Comparison of ENCODE assay signal across 28 cellular contexts in the genomic region with DNA sequence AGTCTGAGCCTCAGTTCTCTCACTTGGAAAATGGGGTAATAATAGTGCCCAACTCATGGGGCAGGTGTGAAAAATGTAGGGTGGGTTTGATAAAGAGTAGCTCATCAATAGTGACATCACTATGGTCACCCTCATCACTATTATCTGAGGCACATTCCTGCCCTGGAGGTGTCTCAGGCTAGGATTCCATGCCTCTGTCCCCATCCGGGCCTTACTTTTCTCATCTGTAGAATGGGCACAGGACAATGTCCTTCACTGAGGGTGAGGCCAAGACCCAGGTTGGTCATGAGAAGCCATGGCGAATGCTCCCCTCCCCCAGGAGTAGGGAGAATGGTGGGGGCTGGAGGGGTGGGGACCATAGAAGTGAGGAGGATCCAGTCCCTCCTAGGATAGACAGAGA. TPM values are rescaled to one million over a fixed set of nuclear protein-coding genes. Genes with fewer than 3 reads are reported as not detected.
DNase-seq lines count a peak whose midpoint lies in the region; ATAC-seq, FAIRE-seq and TF ChIP-seq lines count a peak whose summit lies in the region.
"Had no signal": no experiment of that assay in that cellular context is flagged by ENCODE, and none has a peak within 500 bp of the region (broad histone marks: within the 10 kb centered on the region; RNA-seq: fewer than 3 reads in every experiment).

No MANE protein-coding gene starts in this region.

- FAIRE-seq in K562 (lab: Jason Lieb, UNC) (no peak), HepG2 (lab: Jason Lieb, UNC) (no peak)
- FAIRE-seq: A549, GM12878, GM12892, GM18507 had no signal

- CTCF ChIA-PET in K562 (lab: Yijun Ruan, JAX; ENCODE audit: low intra/inter-chr PET ratio) (no interaction called here), HepG2 (lab: Yijun Ruan, JAX; ENCODE audit: low intra/inter-chr PET ratio, low total read pairs) (no interaction called here)

- no peaks in the 10 kb centered on the region for H3K9me1 ChIP-seq in K562 (ENCODE audit: control insufficient read depth, insufficient read depth, low read length)

- H3K79me2 ChIP-seq in K562 (ENCODE audit: control insufficient read depth, insufficient read depth, low read length): no peaks in the 10 kb centered on the region
- H3K79me2 ChIP-seq in HepG2 (ENCODE audit: insufficient read depth, low read length): no peaks in the 10 kb centered on the region
- no peaks in the 10 kb centered on the region for H3K79me2 ChIP-seq in trophoblast cell (ENCODE audit: control insufficient read depth, insufficient read depth, low read length, poor library complexity)

- H3K27me3 ChIP-seq in K562 (ENCODE audit: control insufficient read depth in 2 of 2, insufficient read depth in 2 of 2, low read length in 2 of 2): no peaks in the 10 kb centered on the region
- peaks cover 0 to 2% of the 10 kb centered on the region in 2 experiments; a peak in 1 of 5 replicates for H3K27me3 ChIP-seq in HepG2 (ENCODE audit: control insufficient read depth in 1 of 2, insufficient read depth in 2 of 2, low read length in 2 of 2)
- no peaks in the 10 kb centered on the region for H3K27me3 ChIP-seq in right lobe of liver
- no peaks in the 10 kb centered on the region for H3K27me3 ChIP-seq in trophoblast cell (ENCODE audit: insufficient read depth, low read length)
- no peaks in the 10 kb centered on the region for H3K27me3 ChIP-seq in psoas muscle (ENCODE audit: insufficient read depth in 3 of 3, low read length in 2 of 3)
- H3K27me3 ChIP-seq: BE2C, BLaER1 had no signal

- no peak overlapping the region for H4K8ac ChIP-seq in trophoblast cell (ENCODE audit: low read depth, low read length)

- TF ChIP-seq POLR2A in K562 (conservative IDR thresholded peaks at IDR 0.05) (no peak), HepG2 (IDR thresholded peaks at IDR 0.05; ENCODE audit: insufficient read depth in 1 of 2, low read depth in 2 of 2, low read length in 2 of 2) (no peak), right lobe of liver (IDR thresholded peaks at IDR 0.05) (no peak)

- no peaks in the 10 kb centered on the region for H3K36me3 ChIP-seq in K562 (ENCODE audit: control insufficient read depth, insufficient read depth, low read length)
- no peaks in the 10 kb centered on the region for H3K36me3 ChIP-seq in HepG2 (replicated peaks in 1 of 2; ENCODE audit: control insufficient read depth in 1 of 2, insufficient read depth in 2 of 2, low read length in 2 of 2)
- no peaks in the 10 kb centered on the region for H3K36me3 ChIP-seq in right lobe of liver
- no peaks in the 10 kb centered on the region for H3K36me3 ChIP-seq in trophoblast cell (ENCODE audit: control insufficient read depth in 1 of 2, insufficient read depth in 2 of 2, low read length in 2 of 2)
- H3K36me3 ChIP-seq in psoas muscle (ENCODE audit: insufficient read depth in 1 of 2, low read depth in 1 of 2): no peaks in the 10 kb centered on the region
- H3K36me3 ChIP-seq: BE2C, BLaER1 had no signal

- no peak overlapping the region for H2BK120ac ChIP-seq in trophoblast cell (ENCODE audit: insufficient read depth, low read length, poor library complexity)

- BruUV-seq in K562 (replicated peaks; lab: Mats Ljungman, UMichigan) (no TSS peak), HepG2 (replicated peaks; lab: Mats Ljungman, UMichigan) (no TSS peak)

- ATAC-seq in K562 (no peak), HepG2 (no peak), right lobe of liver (no peak), psoas muscle (no peak), HG02610 (IDR thresholded peaks at IDR 0.05; ENCODE audit: unreplicated experiment) (no peak)

- no peaks in the 10 kb centered on the region for H3K9me3 ChIP-seq in K562 (replicated peaks; ENCODE audit: control insufficient read depth, insufficient read depth, low read depth, low read length)
- no peaks in the 10 kb centered on the region for H3K9me3 ChIP-seq in HepG2 (ENCODE audit: low read length)
- H3K9me3 ChIP-seq in right lobe of liver: no peaks in the 10 kb centered on the region
- no peaks in the 10 kb centered on the region for H3K9me3 ChIP-seq in trophoblast cell (ENCODE audit: insufficient read depth, low read depth, low read length)
- no peaks in the 10 kb centered on the region for H3K9me3 ChIP-seq in psoas muscle
- H3K9me3 ChIP-seq: A549, BE2C, BLaER1 had no signal

- 33% methylated on average over 2 of the region's 2 CpGs for WGBS in K562 (ENCODE audit: insufficient coverage, low coverage, missing lambda C conversion rate)
- 83% methylated on average over 2 of the region's 2 CpGs for WGBS in HepG2 (ENCODE audit: low lambda C conversion rate)
- 100% methylated on average over 1 of the region's 2 CpGs for WGBS in right lobe of liver (ENCODE audit: insufficient coverage, low coverage, low lambda C conversion rate, missing lambda C conversion rate)
- WGBS in trophoblast cell (ENCODE audit: extremely low coverage, insufficient coverage, insufficient read length): no CpG with 5 or more reads among the region's 2 CpGs
- 96 to 97% (median 97%) methylated on average over 2 of the region's 2 CpGs for WGBS in psoas muscle, 3 donors

- H3K4me2 ChIP-seq in K562 (ENCODE audit: insufficient read depth, low read length) (no peak overlapping the region), HepG2 (ENCODE audit: low read depth, low read length) (no peak overlapping the region), trophoblast cell (ENCODE audit: low read length) (no peak overlapping the region)
- H3K4me2 ChIP-seq: A549, BLaER1 had no signal

- H3K79me1 ChIP-seq in trophoblast cell (ENCODE audit: low read length): no peaks in the 10 kb centered on the region

- intact Hi-C loops in K562 (cut with micrococcal nuclease): no loop called here
- intact Hi-C loops in HepG2 (cut with micrococcal nuclease; ENCODE audit: unreplicated experiment): no loop called here
- intact Hi-C loops in right lobe of liver (cut with DNase I): no loop called here
- intact Hi-C loops in psoas muscle (cut with DNase I): no loop called here

- H3K27ac ChIP-seq in K562 (ENCODE audit: extremely low read depth, low read depth, low read length) (no peak overlapping the region), HepG2 (ENCODE audit: extremely low read length, insufficient read depth, low read length) (no peak overlapping the region), right lobe of liver (peak overlapping the region; percentile 43 to 90 (median 81)), trophoblast cell (ENCODE audit: low read depth, low read length) (no peak overlapping the region), psoas muscle (no peak overlapping the region)
- H3K27ac ChIP-seq: 22Rv1, A549, BLaER1 had no signal

- no peak overlapping the region for H3K23ac ChIP-seq in trophoblast cell (ENCODE audit: low read length)

- H2BK5ac ChIP-seq in trophoblast cell (ENCODE audit: low read depth, low read length, poor library complexity): no peak overlapping the region

- H2AK5ac ChIP-seq in trophoblast cell (ENCODE audit: low read length): no peak overlapping the region

- H2BK12ac ChIP-seq in trophoblast cell (ENCODE audit: low read length): no peak overlapping the region

- H2AFZ ChIP-seq in K562 (ENCODE audit: low read depth, low read length) (no peak overlapping the region), HepG2 (ENCODE audit: low read length) (no peak overlapping the region), trophoblast cell (ENCODE audit: insufficient read depth, low read length, poor library complexity) (no peak overlapping the region)

- TF ChIP-seq CTCF in K562 (IDR thresholded peaks at IDR 0.05 in 2 of 3, conservative IDR thresholded peaks at IDR 0.05 in 1 of 3; ENCODE audit: insufficient read depth in 2 of 3, low read depth in 1 of 3, low read length in 3 of 3): no peak
- no peak for TF ChIP-seq CTCF in HepG2 (CRISPR knock-in tag; IDR thresholded peaks at IDR 0.05)
- no peak for TF ChIP-seq CTCF in right lobe of liver (IDR thresholded peaks at IDR 0.05)
- TF ChIP-seq CTCF in psoas muscle (IDR thresholded peaks at IDR 0.05): no peak

- H3K4me3 ChIP-seq in K562 (no peak overlapping the region), HepG2 (replicated peaks in 1 of 3; ENCODE audit: insufficient read depth in 1 of 3, low read depth in 2 of 3, low read length in 3 of 3) (no peak overlapping the region), right lobe of liver (no peak overlapping the region), trophoblast cell (ENCODE audit: low read depth, low read length) (no peak overlapping the region), psoas muscle (no peak overlapping the region)
- H3K4me3 ChIP-seq: A549, BLaER1, GM12878 had no signal

- H3K4me1 ChIP-seq in K562 (replicated peaks in 1 of 2; ENCODE audit: control insufficient read depth in 2 of 2, insufficient read depth in 2 of 2, low read length in 2 of 2) (peaks cover 0 to 20% of the 10 kb centered on the region in 2 experiments; a peak in 3 of 5 replicates), HepG2 (ENCODE audit: insufficient read depth, low read length) (peaks cover 45% of the 10 kb centered on the region), right lobe of liver (peaks cover 0 to 43% (median 20%) of the 10 kb centered on the region in 4 donors), trophoblast cell (ENCODE audit: control insufficient read depth in 1 of 2, insufficient read depth in 2 of 2, low read length in 2 of 2) (peaks cover 8 to 12% of the 10 kb centered on the region in 2 experiments), psoas muscle (no peaks in the 10 kb centered on the region)
- H3K4me1 ChIP-seq: A549, BE2C had no signal

- no peak overlapping the region for H3K18ac ChIP-seq in trophoblast cell (ENCODE audit: low read length)

- no peak for TF ChIP-seq EP300 in K562 (IDR thresholded peaks at IDR 0.05; ENCODE audit: low read length)
- no peak for TF ChIP-seq EP300 in HepG2 (IDR thresholded peaks at IDR 0.05; ENCODE audit: low read depth in 2 of 2, low read length in 2 of 2)
- no peak for TF ChIP-seq EP300 in HepG2 (CRISPR knock-in tag; IDR thresholded peaks at IDR 0.05; ENCODE audit: borderline replicate concordance)

- TF ChIP-seq RAD21 in K562 (CRISPR knock-in tag; conservative IDR thresholded peaks at IDR 0.05 in 1 of 2, IDR thresholded peaks at IDR 0.05 in 1 of 2) (no peak), HepG2 (CRISPR knock-in tag; IDR thresholded peaks at IDR 0.05) (no peak)

- no peak for DNase-seq in K562 (ENCODE audit: extremely low read depth in 1 of 4, low spot score in 3 of 4)
- DNase-seq in HepG2 (ENCODE audit: low spot score): no peak
- DNase-seq in right lobe of liver: no peak
- peak; percentile 35 to 72 for DNase-seq in trophoblast cell
- no peak for DNase-seq in psoas muscle
- DNase-seq in activated CD4-positive, alpha-beta T cell treated with anti-CD3 and anti-CD28 coated beads for 4 hours: no peak
- DNase-seq: BE2C; C1 segment of cervical spinal cord; CD4-positive, alpha-beta memory T cell; CD4-positive, CD25-positive, alpha-beta regulatory T cell; CD8-positive, alpha-beta memory T cell; COR-L47; DMS 273 treated with DMSO at 0.1 percent for 48 hours; DMS153; DMS53; DMS79; DND-41; EL; GDM1 had no signal

- no peak overlapping the region for H3K4ac ChIP-seq in trophoblast cell (ENCODE audit: low read depth, low read length)

- no peak overlapping the region for H4K12ac ChIP-seq in trophoblast cell (ENCODE audit: low read depth, low read length)

- H3K9ac ChIP-seq in K562 (ENCODE audit: insufficient read depth in 1 of 2, low read depth in 2 of 2, low read length in 2 of 2) (no peak overlapping the region), HepG2 (ENCODE audit: insufficient read depth, low read depth, low read length) (no peak overlapping the region), trophoblast cell (ENCODE audit: low read length) (no peak overlapping the region)
- H3K9ac ChIP-seq: BLaER1 had no signal

- in situ Hi-C loops in K562 (cut with MboI) (no loop called here), HepG2 (cut with HindIII; ENCODE audit: extremely low pct_ligation_motif_present, low pct_unique_long_range_greater_than_20kb) (no loop called here)

- POLR2A ChIA-PET in K562 (lab: Yijun Ruan, JAX) (no interaction called here), HepG2 (lab: Yijun Ruan, JAX) (no interaction called here)

- H3K14ac ChIP-seq in trophoblast cell (ENCODE audit: low read length): no peak overlapping the region

- no peak overlapping the region for H4K91ac ChIP-seq in trophoblast cell (ENCODE audit: low read depth, low read length)

- H4K20me1 ChIP-seq in K562 (replicated peaks; ENCODE audit: control insufficient read depth, insufficient read depth, low read length) (peaks cover 4% of the 10 kb centered on the region; the same call in 1 of the 2 replicates), HepG2 (ENCODE audit: insufficient read depth, low read length) (no peaks in the 10 kb centered on the region; the same call in 1 of the 2 replicates)
- H4K20me1 ChIP-seq: BLaER1 had no signal

RNA-seq across cellular contexts. Expression of a gene that starts 30.5 kb away (rescaled TPM):
- total RNA-seq in K562 (2011; cell fraction: chromatin; rRNA removed; ENCODE audit: low replicate concordance): 2.5 and 4.5 TPM in 2 replicates
- 3.2 TPM in 2 replicates for total RNA-seq in K562 (2011; cell fraction: nucleolus; rRNA removed)
- 1.9 and 2.8 TPM in 2 replicates for total RNA-seq in K562 (2011; cell fraction: nucleoplasm; rRNA removed)
- total RNA-seq in K562 (2014; rRNA removed) (0.04 and 0.05 TPM in 2 replicates), K562 (2014; rRNA removed; fragmentation: Illumina TruSeq; extraction: Trizol) (0.10 and 0.11 TPM in 2 replicates), K562 (2015; rRNA removed; fragmentation: Illumina TruSeq; extraction: Trizol) (0.07 TPM in 1 of 2 replicates, not detected in the other), K562 (2021) (0.18 and 0.47 TPM in 2 replicates), HepG2 (2016; rRNA removed; fragmentation: Illumina TruSeq; extraction: Trizol) (0.07 and 0.18 TPM in 2 replicates), right lobe of liver (1 to 10 TPM in 4 of 6 experiments, under 1 TPM in 2; 0.19 to 6.2 (median 1.5) TPM), psoas muscle (under 1 TPM; 0.15 to 0.76 (median 0.44) TPM)
- polyA plus RNA-seq in K562 (2011; rRNA removed) (0.88 and 1.1 TPM in 2 replicates), K562 (2014; fragmentation: Illumina TruSeq; extraction: Trizol) (0.39 and 0.40 TPM in 2 replicates), K562 (2014; fragmentation: Nextera tagmentation; extraction: Ambion mirVana) (under 1 TPM in 1 of 2 experiments, not detected in 1; 0.11 TPM), K562 (2014; rRNA removed) (0.19 and 1.1 TPM in 2 replicates), HepG2 (2011; rRNA removed) (0.20 and 0.35 TPM in 2 replicates), psoas muscle (under 1 TPM; 0.10 to 0.44 (median 0.17) TPM)
- polyA plus RNA-seq in K562 (2011; cell fraction: cytosol; rRNA removed): 0.91 and 1.2 TPM in 2 replicates
- 4.6 and 6.4 TPM in 2 replicates for polyA plus RNA-seq in K562 (2011; cell fraction: nucleus; rRNA removed)
- 0.36 and 0.96 TPM in 2 replicates for polyA plus RNA-seq in K562 (2012)
- polyA minus RNA-seq in K562 (2011; rRNA and poly(A)+ RNA removed): 0.27 and 0.32 TPM in 2 replicates
- 0.46 and 0.67 TPM in 2 replicates for polyA minus RNA-seq in K562 (2011; cell fraction: cytosol; rRNA and poly(A)+ RNA removed)
- 0.89 and 1.2 TPM in 2 replicates for polyA minus RNA-seq in K562 (2011; cell fraction: nucleus; rRNA and poly(A)+ RNA removed)
- not detected in 2 replicates for total RNA-seq in HepG2 (2016; cell fraction: cytosol; rRNA removed; fragmentation: Illumina TruSeq; extraction: Trizol; ENCODE audit: low read depth)
- total RNA-seq in HepG2 (2016; cell fraction: insoluble cytoplasmic fraction; rRNA removed; fragmentation: Illumina TruSeq; extraction: Trizol): 0.11 TPM in 1 of 2 replicates, not detected in the other
- total RNA-seq in HepG2 (2016; cell fraction: membrane; rRNA removed; fragmentation: Illumina TruSeq; extraction: Trizol): not detected in 2 replicates
- not detected in 2 replicates for total RNA-seq in HepG2 (2016; cell fraction: nucleus; rRNA removed; fragmentation: Illumina TruSeq; extraction: Trizol)
- 0.01 and 0.04 TPM in 2 replicates for polyA plus RNA-seq in HepG2 (2011; cell fraction: cytosol; rRNA removed)
- polyA plus RNA-seq in HepG2 (2011; cell fraction: nucleus; rRNA removed): 2.3 and 2.8 TPM in 2 replicates
- polyA plus RNA-seq in HepG2 (2012): 0.23 and 0.32 TPM in 2 replicates
- not detected in 2 replicates for polyA plus RNA-seq in HepG2 (2016; cell fraction: cytosol; fragmentation: Illumina TruSeq; extraction: Trizol; ENCODE audit: low read depth)
- not detected in 2 replicates for polyA plus RNA-seq in HepG2 (2016; cell fraction: insoluble cytoplasmic fraction; fragmentation: Illumina TruSeq; extraction: Trizol; ENCODE audit: low read depth)
- not detected in 2 replicates for polyA plus RNA-seq in HepG2 (2016; cell fraction: membrane; fragmentation: Illumina TruSeq; extraction: Trizol; ENCODE audit: low read depth)
- polyA plus RNA-seq in HepG2 (2016; cell fraction: nucleus; fragmentation: Illumina TruSeq; extraction: Trizol; ENCODE audit: insufficient read depth, low read depth): 0.56 and 0.60 TPM in 2 replicates
- polyA minus RNA-seq in HepG2 (2011; rRNA and poly(A)+ RNA removed; ENCODE audit: low replicate concordance): 0.02 and 0.28 TPM in 2 replicates
- polyA minus RNA-seq in HepG2 (2011; cell fraction: cytosol; rRNA and poly(A)+ RNA removed): not detected in 2 replicates
- polyA minus RNA-seq in HepG2 (2011; cell fraction: nucleus; rRNA and poly(A)+ RNA removed): 0.52 and 0.75 TPM in 2 replicates
- polyA plus RNA-seq in trophoblast cell (2013): 0.43 and 0.56 TPM in 2 replicates
- total RNA-seq: Daoy, G401 had no signal

RNA-seq across cellular contexts. Expression of a gene that starts 44.5 kb away (rescaled TPM):
- 13.7 and 27.0 TPM in 2 replicates for total RNA-seq in K562 (2011; cell fraction: chromatin; rRNA removed; ENCODE audit: low replicate concordance)
- 25.8 and 27.0 TPM in 2 replicates for total RNA-seq in K562 (2011; cell fraction: nucleolus; rRNA removed)
- total RNA-seq in K562 (2011; cell fraction: nucleoplasm; rRNA removed): 21.0 and 29.0 TPM in 2 replicates
- total RNA-seq in K562 (2014; rRNA removed): 49.2 and 63.0 TPM in 2 replicates
- 34.6 and 37.5 TPM in 2 replicates for total RNA-seq in K562 (2014; rRNA removed; fragmentation: Illumina TruSeq; extraction: Trizol)
- 46.6 and 47.4 TPM in 2 replicates for total RNA-seq in K562 (2015; rRNA removed; fragmentation: Illumina TruSeq; extraction: Trizol)
- total RNA-seq in K562 (2021): 70.0 and 73.8 TPM in 2 replicates
- 51.7 and 52.6 TPM in 2 replicates for polyA plus RNA-seq in K562 (2011; rRNA removed)
- polyA plus RNA-seq in K562 (2011; cell fraction: cytosol; rRNA removed): 72.8 and 75.5 TPM in 2 replicates
- polyA plus RNA-seq in K562 (2011; cell fraction: nucleus; rRNA removed): 25.7 and 27.6 TPM in 2 replicates
- polyA plus RNA-seq in K562 (2012): 30.7 and 36.5 TPM in 2 replicates
- 47.2 and 52.2 TPM in 2 replicates for polyA plus RNA-seq in K562 (2014; fragmentation: Illumina TruSeq; extraction: Trizol)
- 10 to 100 TPM; 11.4 to 18.0 TPM for polyA plus RNA-seq in K562 (2014; fragmentation: Nextera tagmentation; extraction: Ambion mirVana)
- 38.4 and 48.0 TPM in 2 replicates for polyA plus RNA-seq in K562 (2014; rRNA removed)
- 59.1 and 79.4 TPM in 2 replicates for polyA minus RNA-seq in K562 (2011; rRNA and poly(A)+ RNA removed)
- polyA minus RNA-seq in K562 (2011; cell fraction: cytosol; rRNA and poly(A)+ RNA removed): 74.9 and 81.0 TPM in 2 replicates
- 12.4 and 19.2 TPM in 2 replicates for polyA minus RNA-seq in K562 (2011; cell fraction: nucleus; rRNA and poly(A)+ RNA removed)
- total RNA-seq in HepG2 (2016; rRNA removed; fragmentation: Illumina TruSeq; extraction: Trizol): 68.9 and 77.9 TPM in 2 replicates
- total RNA-seq in HepG2 (2016; cell fraction: cytosol; rRNA removed; fragmentation: Illumina TruSeq; extraction: Trizol; ENCODE audit: low read depth): 33.0 and 40.4 TPM in 2 replicates
- 67.3 and 68.1 TPM in 2 replicates for total RNA-seq in HepG2 (2016; cell fraction: insoluble cytoplasmic fraction; rRNA removed; fragmentation: Illumina TruSeq; extraction: Trizol)
- 116 and 133 TPM in 2 replicates for total RNA-seq in HepG2 (2016; cell fraction: membrane; rRNA removed; fragmentation: Illumina TruSeq; extraction: Trizol)
- 33.2 and 35.5 TPM in 2 replicates for total RNA-seq in HepG2 (2016; cell fraction: nucleus; rRNA removed; fragmentation: Illumina TruSeq; extraction: Trizol)
- 76.9 and 81.4 TPM in 2 replicates for polyA plus RNA-seq in HepG2 (2011; rRNA removed)
- polyA plus RNA-seq in HepG2 (2011; cell fraction: cytosol; rRNA removed): 86.0 TPM in 2 replicates
- polyA plus RNA-seq in HepG2 (2011; cell fraction: nucleus; rRNA removed): 33.7 and 38.7 TPM in 2 replicates
- polyA plus RNA-seq in HepG2 (2012): 40.0 and 40.1 TPM in 2 replicates
- polyA plus RNA-seq in HepG2 (2016; cell fraction: cytosol; fragmentation: Illumina TruSeq; extraction: Trizol; ENCODE audit: low read depth): 28.2 and 39.0 TPM in 2 replicates
- 72.9 and 78.4 TPM in 2 replicates for polyA plus RNA-seq in HepG2 (2016; cell fraction: insoluble cytoplasmic fraction; fragmentation: Illumina TruSeq; extraction: Trizol; ENCODE audit: low read depth)
- polyA plus RNA-seq in HepG2 (2016; cell fraction: membrane; fragmentation: Illumina TruSeq; extraction: Trizol; ENCODE audit: low read depth): 87.0 and 103 TPM in 2 replicates
- 49.9 and 55.5 TPM in 2 replicates for polyA plus RNA-seq in HepG2 (2016; cell fraction: nucleus; fragmentation: Illumina TruSeq; extraction: Trizol; ENCODE audit: insufficient read depth, low read depth)
- polyA minus RNA-seq in HepG2 (2011; rRNA and poly(A)+ RNA removed; ENCODE audit: low replicate concordance): 171 and 230 TPM in 2 replicates
- polyA minus RNA-seq in HepG2 (2011; cell fraction: cytosol; rRNA and poly(A)+ RNA removed): 93.0 and 100 TPM in 2 replicates
- polyA minus RNA-seq in HepG2 (2011; cell fraction: nucleus; rRNA and poly(A)+ RNA removed): 24.7 and 35.2 TPM in 2 replicates
- 10 to 100 TPM; 57.5 to 71.8 (median 66.1) TPM for total RNA-seq in right lobe of liver
- 69.9 and 71.0 TPM in 2 replicates for polyA plus RNA-seq in trophoblast cell (2013)
- total RNA-seq in psoas muscle: 100 to 1,000 TPM; 202 to 219 (median 211) TPM
- 100 to 1,000 TPM in 2 of 3 donors, 10 to 100 TPM in 1; 91.7 to 235 (median 111) TPM for polyA plus RNA-seq in psoas muscle

RNA-seq across cellular contexts. Expression of a gene that starts 51.3 kb away (rescaled TPM):
- 53.7 and 130 TPM in 2 replicates for total RNA-seq in K562 (2011; cell fraction: chromatin; rRNA removed; ENCODE audit: low replicate concordance)
- total RNA-seq in K562 (2011; cell fraction: nucleolus; rRNA removed): 88.3 and 90.6 TPM in 2 replicates
- 71.2 and 72.4 TPM in 2 replicates for total RNA-seq in K562 (2011; cell fraction: nucleoplasm; rRNA removed)
- 30.5 and 43.1 TPM in 2 replicates for total RNA-seq in K562 (2014; rRNA removed)
- 18.0 and 19.3 TPM in 2 replicates for total RNA-seq in K562 (2014; rRNA removed; fragmentation: Illumina TruSeq; extraction: Trizol)
- total RNA-seq in K562 (2015; rRNA removed; fragmentation: Illumina TruSeq; extraction: Trizol): 29.1 and 30.2 TPM in 2 replicates
- 36.7 and 37.9 TPM in 2 replicates for total RNA-seq in K562 (2021)
- 19.0 and 25.2 TPM in 2 replicates for polyA plus RNA-seq in K562 (2011; rRNA removed)
- polyA plus RNA-seq in K562 (2011; cell fraction: cytosol; rRNA removed): 21.7 and 32.1 TPM in 2 replicates
- 65.6 and 92.4 TPM in 2 replicates for polyA plus RNA-seq in K562 (2011; cell fraction: nucleus; rRNA removed)
- polyA plus RNA-seq in K562 (2012): 24.0 and 30.6 TPM in 2 replicates
- polyA plus RNA-seq in K562 (2014; fragmentation: Illumina TruSeq; extraction: Trizol): 29.7 and 34.7 TPM in 2 replicates
- polyA plus RNA-seq in K562 (2014; fragmentation: Nextera tagmentation; extraction: Ambion mirVana): 10 to 100 TPM in 1 of 2 experiments, 1 to 10 TPM in 1; 6.6 to 16.4 TPM
- polyA plus RNA-seq in K562 (2014; rRNA removed): 26.1 and 27.5 TPM in 2 replicates
- polyA minus RNA-seq in K562 (2011; rRNA and poly(A)+ RNA removed): 21.8 and 30.6 TPM in 2 replicates
- polyA minus RNA-seq in K562 (2011; cell fraction: cytosol; rRNA and poly(A)+ RNA removed): 21.8 and 23.7 TPM in 2 replicates
- polyA minus RNA-seq in K562 (2011; cell fraction: nucleus; rRNA and poly(A)+ RNA removed): 34.2 and 38.4 TPM in 2 replicates
- 23.0 and 26.6 TPM in 2 replicates for total RNA-seq in HepG2 (2016; rRNA removed; fragmentation: Illumina TruSeq; extraction: Trizol)
- total RNA-seq in HepG2 (2016; cell fraction: cytosol; rRNA removed; fragmentation: Illumina TruSeq; extraction: Trizol; ENCODE audit: low read depth): 34.5 and 35.0 TPM in 2 replicates
- total RNA-seq in HepG2 (2016; cell fraction: insoluble cytoplasmic fraction; rRNA removed; fragmentation: Illumina TruSeq; extraction: Trizol): 19.6 and 31.0 TPM in 2 replicates
- 18.9 and 21.9 TPM in 2 replicates for total RNA-seq in HepG2 (2016; cell fraction: membrane; rRNA removed; fragmentation: Illumina TruSeq; extraction: Trizol)
- total RNA-seq in HepG2 (2016; cell fraction: nucleus; rRNA removed; fragmentation: Illumina TruSeq; extraction: Trizol): 27.8 and 29.3 TPM in 2 replicates
- 20.1 and 24.9 TPM in 2 replicates for polyA plus RNA-seq in HepG2 (2011; rRNA removed)
- polyA plus RNA-seq in HepG2 (2011; cell fraction: cytosol; rRNA removed): 16.7 and 20.6 TPM in 2 replicates
- 78.3 and 80.8 TPM in 2 replicates for polyA plus RNA-seq in HepG2 (2011; cell fraction: nucleus; rRNA removed)
- 18.5 and 21.7 TPM in 2 replicates for polyA plus RNA-seq in HepG2 (2012)
- 7.5 and 8.3 TPM in 2 replicates for polyA plus RNA-seq in HepG2 (2016; cell fraction: cytosol; fragmentation: Illumina TruSeq; extraction: Trizol; ENCODE audit: low read depth)
- 19.2 and 22.3 TPM in 2 replicates for polyA plus RNA-seq in HepG2 (2016; cell fraction: insoluble cytoplasmic fraction; fragmentation: Illumina TruSeq; extraction: Trizol; ENCODE audit: low read depth)
- polyA plus RNA-seq in HepG2 (2016; cell fraction: membrane; fragmentation: Illumina TruSeq; extraction: Trizol; ENCODE audit: low read depth): 10.0 and 11.1 TPM in 2 replicates
- polyA plus RNA-seq in HepG2 (2016; cell fraction: nucleus; fragmentation: Illumina TruSeq; extraction: Trizol; ENCODE audit: insufficient read depth, low read depth): 47.8 and 50.0 TPM in 2 replicates
- polyA minus RNA-seq in HepG2 (2011; rRNA and poly(A)+ RNA removed; ENCODE audit: low replicate concordance): 43.9 and 69.9 TPM in 2 replicates
- 10.0 and 13.9 TPM in 2 replicates for polyA minus RNA-seq in HepG2 (2011; cell fraction: cytosol; rRNA and poly(A)+ RNA removed)
- 46.6 and 47.5 TPM in 2 replicates for polyA minus RNA-seq in HepG2 (2011; cell fraction: nucleus; rRNA and poly(A)+ RNA removed)
- total RNA-seq in right lobe of liver: 10 to 100 TPM; 10.4 to 28.8 (median 17.3) TPM
- polyA plus RNA-seq in trophoblast cell (2013): 26.8 and 27.0 TPM in 2 replicates
- 10 to 100 TPM; 23.7 to 33.5 (median 27.9) TPM for total RNA-seq in psoas muscle
- polyA plus RNA-seq in psoas muscle: 10 to 100 TPM; 23.9 to 33.2 (median 30.6) TPM

Comparison
In these comparisons a context has a peak if more than half of its experiments do, and no peak if none do; other contexts are left out.
1. H3K27ac ChIP-seq: peak in right lobe of liver (3 of 3); none in K562 (single experiment), HepG2 (single experiment), trophoblast cell (single experiment) and psoas muscle (single experiment).
2. DNase-seq: peak in trophoblast cell (2 of 2); none in K562 (0 of 4), HepG2 (single experiment), right lobe of liver (0 of 3), psoas muscle (0 of 2) and activated CD4-positive, alpha-beta T cell treated with anti-CD3 and anti-CD28 coated beads for 4 hours (0 of 2).